ENCODE assay signal across 1 cellular context in genomic region chr3:123584988-123585937, GRCh38.
A peak's percentile ranks its signal among the peaks of the same experiment; 100 is the strongest.
TF ChIP-seq lines count a peak whose summit lies in the region.

A gene with protein sequence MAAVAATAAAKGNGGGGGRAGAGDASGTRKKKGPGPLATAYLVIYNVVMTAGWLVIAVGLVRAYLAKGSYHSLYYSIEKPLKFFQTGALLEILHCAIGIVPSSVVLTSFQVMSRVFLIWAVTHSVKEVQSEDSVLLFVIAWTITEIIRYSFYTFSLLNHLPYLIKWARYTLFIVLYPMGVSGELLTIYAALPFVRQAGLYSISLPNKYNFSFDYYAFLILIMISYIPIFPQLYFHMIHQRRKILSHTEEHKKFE (minus strand): TSS chr3:123585053. CDS start chr3:123585027, 26 bp downstream.

TF ChIP-seq in K562, 482 proteins besides CTCF, POLR2A, EP300 and RAD21 (continued from another document and continues in another):
- no peak for TF ChIP-seq RERE (CRISPR knock-in tag; IDR thresholded peaks at IDR 0.05; ENCODE audit: borderline replicate concordance)
- TF ChIP-seq, protein P1, sequence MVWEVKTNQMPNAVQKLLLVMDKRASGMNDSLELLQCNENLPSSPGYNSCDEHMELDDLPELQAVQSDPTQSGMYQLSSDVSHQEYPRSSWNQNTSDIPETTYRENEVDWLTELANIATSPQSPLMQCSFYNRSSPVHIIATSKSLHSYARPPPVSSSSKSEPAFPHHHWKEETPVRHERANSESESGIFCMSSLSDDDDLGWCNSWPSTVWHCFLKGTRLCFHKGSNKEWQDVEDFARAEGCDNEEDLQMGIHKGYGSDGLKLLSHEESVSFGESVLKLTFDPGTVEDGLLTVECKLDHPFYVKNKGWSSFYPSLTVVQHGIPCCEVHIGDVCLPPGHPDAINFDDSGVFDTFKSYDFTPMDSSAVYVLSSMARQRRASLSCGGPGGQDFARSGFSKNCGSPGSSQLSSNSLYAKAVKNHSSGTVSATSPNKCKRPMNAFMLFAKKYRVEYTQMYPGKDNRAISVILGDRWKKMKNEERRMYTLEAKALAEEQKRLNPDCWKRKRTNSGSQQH (CRISPR knock-in tag; IDR thresholded peaks at IDR 0.05) = no peak
- TF ChIP-seq, protein P2, sequence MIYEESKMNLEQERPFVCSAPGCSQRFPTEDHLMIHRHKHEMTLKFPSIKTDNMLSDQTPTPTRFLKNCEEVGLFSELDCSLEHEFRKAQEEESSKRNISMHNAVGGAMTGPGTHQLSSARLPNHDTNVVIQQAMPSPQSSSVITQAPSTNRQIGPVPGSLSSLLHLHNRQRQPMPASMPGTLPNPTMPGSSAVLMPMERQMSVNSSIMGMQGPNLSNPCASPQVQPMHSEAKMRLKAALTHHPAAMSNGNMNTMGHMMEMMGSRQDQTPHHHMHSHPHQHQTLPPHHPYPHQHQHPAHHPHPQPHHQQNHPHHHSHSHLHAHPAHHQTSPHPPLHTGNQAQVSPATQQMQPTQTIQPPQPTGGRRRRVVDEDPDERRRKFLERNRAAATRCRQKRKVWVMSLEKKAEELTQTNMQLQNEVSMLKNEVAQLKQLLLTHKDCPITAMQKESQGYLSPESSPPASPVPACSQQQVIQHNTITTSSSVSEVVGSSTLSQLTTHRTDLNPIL (CRISPR knock-in tag; IDR thresholded peaks at IDR 0.05) = no peak
- TF ChIP-seq ZNF175 (CRISPR knock-in tag; IDR thresholded peaks at IDR 0.05; ENCODE audit: low read depth) = no peak; the same call in none of the 2 replicates
- no peak for TF ChIP-seq ZNF77 (CRISPR knock-in tag; IDR thresholded peaks at IDR 0.05)
- peak; percentile 87; the same call in 1 of the 2 replicates for TF ChIP-seq BACH1 (tag; IDR thresholded peaks at IDR 0.05)
- TF ChIP-seq, protein P3, sequence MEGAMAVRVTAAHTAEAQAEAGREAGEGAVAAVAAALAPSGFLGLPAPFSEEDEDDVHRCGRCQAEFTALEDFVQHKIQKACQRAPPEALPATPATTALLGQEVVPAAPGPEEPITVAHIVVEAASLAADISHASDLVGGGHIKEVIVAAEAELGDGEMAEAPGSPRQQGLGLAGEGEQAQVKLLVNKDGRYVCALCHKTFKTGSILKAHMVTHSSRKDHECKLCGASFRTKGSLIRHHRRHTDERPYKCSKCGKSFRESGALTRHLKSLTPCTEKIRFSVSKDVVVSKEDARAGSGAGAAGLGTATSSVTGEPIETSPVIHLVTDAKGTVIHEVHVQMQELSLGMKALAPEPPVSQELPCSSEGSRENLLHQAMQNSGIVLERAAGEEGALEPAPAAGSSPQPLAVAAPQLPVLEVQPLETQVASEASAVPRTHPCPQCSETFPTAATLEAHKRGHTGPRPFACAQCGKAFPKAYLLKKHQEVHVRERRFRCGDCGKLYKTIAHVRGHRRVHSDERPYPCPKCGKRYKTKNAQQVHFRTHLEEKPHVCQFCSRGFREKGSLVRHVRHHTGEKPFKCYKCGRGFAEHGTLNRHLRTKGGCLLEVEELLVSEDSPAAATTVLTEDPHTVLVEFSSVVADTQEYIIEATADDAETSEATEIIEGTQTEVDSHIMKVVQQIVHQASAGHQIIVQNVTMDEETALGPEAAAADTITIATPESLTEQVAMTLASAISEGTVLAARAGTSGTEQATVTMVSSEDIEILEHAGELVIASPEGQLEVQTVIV (CRISPR knock-in tag; IDR thresholded peaks at IDR 0.05; ENCODE audit: borderline replicate concordance) = no peak
- peak; percentile 56 for TF ChIP-seq EGR1 (conservative IDR thresholded peaks at IDR 0.05)
- no peak for TF ChIP-seq CHCHD3 (CRISPR knock-in tag; IDR thresholded peaks at IDR 0.05)
- TF ChIP-seq SMAD3 (CRISPR knock-in tag; conservative IDR thresholded peaks at IDR 0.05) = no peak; the same call in 1 of the 2 replicates
- TF ChIP-seq EP400 (IDR thresholded peaks at IDR 0.05) = peak; percentile 95
- TF ChIP-seq ZKSCAN1 (IDR thresholded peaks at IDR 0.05; ENCODE audit: low read depth, low read length) = no peak
- TF ChIP-seq SUPT5H (IDR thresholded peaks at IDR 0.05) = peak; percentile 68
- no peak for TF ChIP-seq HDAC6 (IDR thresholded peaks at IDR 0.05; ENCODE audit: low read depth, low read length)
- no peak for TF ChIP-seq ATF2 (CRISPR knock-in tag; IDR thresholded peaks at IDR 0.05)
- TF ChIP-seq ZBTB8A (IDR thresholded peaks at IDR 0.05; ENCODE audit: partially characterized antibody) = no peak
- TF ChIP-seq ZNF280B (CRISPR knock-in tag; IDR thresholded peaks at IDR 0.05) = no peak
- TF ChIP-seq, protein P4, sequence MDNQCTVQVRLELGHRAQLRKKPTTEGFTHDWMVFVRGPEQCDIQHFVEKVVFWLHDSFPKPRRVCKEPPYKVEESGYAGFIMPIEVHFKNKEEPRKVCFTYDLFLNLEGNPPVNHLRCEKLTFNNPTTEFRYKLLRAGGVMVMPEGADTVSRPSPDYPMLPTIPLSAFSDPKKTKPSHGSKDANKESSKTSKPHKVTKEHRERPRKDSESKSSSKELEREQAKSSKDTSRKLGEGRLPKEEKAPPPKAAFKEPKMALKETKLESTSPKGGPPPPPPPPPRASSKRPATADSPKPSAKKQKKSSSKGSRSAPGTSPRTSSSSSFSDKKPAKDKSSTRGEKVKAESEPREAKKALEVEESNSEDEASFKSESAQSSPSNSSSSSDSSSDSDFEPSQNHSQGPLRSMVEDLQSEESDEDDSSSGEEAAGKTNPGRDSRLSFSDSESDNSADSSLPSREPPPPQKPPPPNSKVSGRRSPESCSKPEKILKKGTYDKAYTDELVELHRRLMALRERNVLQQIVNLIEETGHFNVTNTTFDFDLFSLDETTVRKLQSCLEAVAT (IDR thresholded peaks at IDR 0.05) = no peak
- TF ChIP-seq CBFA2T3 (IDR thresholded peaks at IDR 0.05) = no peak
- TF ChIP-seq, protein P5, sequence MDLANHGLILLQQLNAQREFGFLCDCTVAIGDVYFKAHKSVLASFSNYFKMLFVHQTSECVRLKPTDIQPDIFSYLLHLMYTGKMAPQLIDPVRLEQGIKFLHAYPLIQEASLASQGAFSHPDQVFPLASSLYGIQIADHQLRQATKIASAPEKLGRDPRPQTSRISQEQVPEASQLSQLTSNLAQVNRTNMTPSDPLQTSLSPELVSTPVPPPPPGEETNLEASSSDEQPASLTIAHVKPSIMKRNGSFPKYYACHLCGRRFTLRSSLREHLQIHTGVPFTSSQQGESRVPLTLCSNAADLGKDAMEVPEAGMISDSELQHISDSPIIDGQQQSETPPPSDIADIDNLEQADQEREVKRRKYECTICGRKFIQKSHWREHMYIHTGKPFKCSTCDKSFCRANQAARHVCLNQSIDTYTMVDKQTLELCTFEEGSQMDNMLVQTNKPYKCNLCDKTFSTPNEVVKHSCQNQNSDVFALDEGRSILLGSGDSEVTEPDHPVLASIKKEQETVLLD (IDR thresholded peaks at IDR 0.05) = no peak
- no peak for TF ChIP-seq ZNF274 (IDR thresholded peaks at IDR 0.05; ENCODE audit: borderline replicate concordance, low read depth, low read length)
- peak; percentile 45 for TF ChIP-seq POLR2B (IDR thresholded peaks at IDR 0.05; ENCODE audit: low read depth, partially characterized antibody)
- TF ChIP-seq, protein P6, sequence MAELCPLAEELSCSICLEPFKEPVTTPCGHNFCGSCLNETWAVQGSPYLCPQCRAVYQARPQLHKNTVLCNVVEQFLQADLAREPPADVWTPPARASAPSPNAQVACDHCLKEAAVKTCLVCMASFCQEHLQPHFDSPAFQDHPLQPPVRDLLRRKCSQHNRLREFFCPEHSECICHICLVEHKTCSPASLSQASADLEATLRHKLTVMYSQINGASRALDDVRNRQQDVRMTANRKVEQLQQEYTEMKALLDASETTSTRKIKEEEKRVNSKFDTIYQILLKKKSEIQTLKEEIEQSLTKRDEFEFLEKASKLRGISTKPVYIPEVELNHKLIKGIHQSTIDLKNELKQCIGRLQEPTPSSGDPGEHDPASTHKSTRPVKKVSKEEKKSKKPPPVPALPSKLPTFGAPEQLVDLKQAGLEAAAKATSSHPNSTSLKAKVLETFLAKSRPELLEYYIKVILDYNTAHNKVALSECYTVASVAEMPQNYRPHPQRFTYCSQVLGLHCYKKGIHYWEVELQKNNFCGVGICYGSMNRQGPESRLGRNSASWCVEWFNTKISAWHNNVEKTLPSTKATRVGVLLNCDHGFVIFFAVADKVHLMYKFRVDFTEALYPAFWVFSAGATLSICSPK (IDR thresholded peaks at IDR 0.05; ENCODE audit: borderline replicate concordance) = no peak
- TF ChIP-seq NR1H2 (CRISPR knock-in tag; IDR thresholded peaks at IDR 0.05) = no peak
- no peak for TF ChIP-seq KDM1A (IDR thresholded peaks at IDR 0.05)
- no peak for TF ChIP-seq ZFP30 (CRISPR knock-in tag; IDR thresholded peaks at IDR 0.05; ENCODE audit: borderline replicate concordance)
- TF ChIP-seq FUS (optimal IDR thresholded peaks at IDR 0.05; ENCODE audit: low read depth, low read length) = no peak
- TF ChIP-seq PRPF4 (IDR thresholded peaks at IDR 0.05; ENCODE audit: insufficient read depth, low read depth, low read length, poor library complexity, severe bottlenecking) = no peak
- TF ChIP-seq ARID2 (IDR thresholded peaks at IDR 0.05) = no peak
- no peak for TF ChIP-seq KDM4B (IDR thresholded peaks at IDR 0.05; ENCODE audit: borderline replicate concordance in 2 of 2, low read depth in 1 of 2)
- TF ChIP-seq KLF6 (CRISPR knock-in tag; IDR thresholded peaks at IDR 0.05; ENCODE audit: borderline replicate concordance) = peak; percentile 26; the same call in 1 of the 2 replicates
- TF ChIP-seq RHOXF2B (CRISPR knock-in tag; conservative IDR thresholded peaks at IDR 0.05) = no peak
- TF ChIP-seq RBFOX2 (IDR thresholded peaks at IDR 0.05; ENCODE audit: low read depth, low read length) = peak; percentile 94
- no peak for TF ChIP-seq KLF16 (IDR thresholded peaks at IDR 0.05)
- no peak for TF ChIP-seq MCM3 (IDR thresholded peaks at IDR 0.05)
- TF ChIP-seq, protein P7, sequence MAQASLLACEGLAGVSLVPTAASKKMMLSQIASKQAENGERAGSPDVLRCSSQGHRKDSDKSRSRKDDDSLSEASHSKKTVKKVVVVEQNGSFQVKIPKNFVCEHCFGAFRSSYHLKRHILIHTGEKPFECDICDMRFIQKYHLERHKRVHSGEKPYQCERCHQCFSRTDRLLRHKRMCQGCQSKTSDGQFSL (CRISPR knock-in tag; IDR thresholded peaks at IDR 0.05) = no peak
- TF ChIP-seq, protein P7 (tag; IDR thresholded peaks at IDR 0.05) = 0 out of 4 replicates have a peak, but pooled peaks of 1 of the 2 experiments have one; percentile 28
- TF ChIP-seq ZNF699 (CRISPR knock-in tag; IDR thresholded peaks at IDR 0.05; ENCODE audit: insufficient replicate concordance) = no peak
- TF ChIP-seq BCL6 (CRISPR knock-in tag; IDR thresholded peaks at IDR 0.05) = no peak
- no peak for TF ChIP-seq BRF1 (IDR thresholded peaks at IDR 0.05; ENCODE audit: borderline replicate concordance, extremely low read depth, insufficient read length)
- no peak for TF ChIP-seq ZNF764 (CRISPR knock-in tag; IDR thresholded peaks at IDR 0.05; ENCODE audit: low read depth)
- no peak for TF ChIP-seq RBM25 (IDR thresholded peaks at IDR 0.05; ENCODE audit: low read depth, low read length, severe bottlenecking)
- TF ChIP-seq MXI1 (IDR thresholded peaks at IDR 0.05; ENCODE audit: low read depth, low read length) = no peak
- TF ChIP-seq ZSCAN32 (CRISPR knock-in tag; IDR thresholded peaks at IDR 0.05) = no peak
